ENCODE assay signal across 34 cellular contexts in the genomic region with DNA sequence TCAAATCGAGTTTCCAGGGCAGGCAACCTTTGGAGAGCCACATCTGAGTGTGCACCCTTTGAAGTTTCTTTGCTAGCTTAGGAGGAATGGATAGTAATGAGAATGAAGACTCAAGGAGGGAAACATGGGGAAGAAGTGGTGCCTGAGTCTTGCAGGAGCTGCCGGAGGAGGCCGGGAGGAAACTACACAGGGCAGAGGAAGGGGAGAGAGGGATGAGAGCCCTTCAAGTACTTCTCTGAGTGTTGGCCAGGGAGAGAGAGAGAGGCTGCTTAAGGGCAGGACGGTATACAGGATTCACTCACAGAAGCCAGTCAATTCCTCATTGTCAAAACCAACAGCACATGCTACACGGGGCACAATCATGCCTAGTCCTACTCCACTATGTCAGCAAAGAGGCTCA.
"Had no signal": no experiment of that assay in that cellular context is flagged by ENCODE, and none has a peak within 500 bp of the region (broad histone marks: within the 10 kb centered on the region; RNA-seq: fewer than 3 reads in every experiment).

No MANE protein-coding gene starts in this region.

- H3K27ac ChIP-seq: adrenal gland, body of pancreas, brain microvascular endothelial cell, breast epithelium, cardiac muscle cell, VCaP had no signal

- H3K4me1 ChIP-seq: adrenal gland, body of pancreas, breast epithelium had no signal

- H3K36me3 ChIP-seq: adrenal gland, brain microvascular endothelial cell, breast epithelium, cardiac muscle cell had no signal

- DNase-seq: activated B cell treated with CpG ODN at 0.5 μM for 24 hours; activated CD4-positive, alpha-beta memory T cell treated with anti-CD3 and anti-CD28 coated beads for 36 hours; activated CD4-positive, alpha-beta T cell treated with anti-CD3 and anti-CD28 coated beads for 4 hours; activated CD4-positive, alpha-beta T cell treated with anti-CD3 and anti-CD28 coated beads, Interleukin-2, amount 10 ng/mL, durations not matched to agents 24 days and 14 days; activated CD4-positive, alpha-beta T cell treated with anti-CD3 and anti-CD28 coated beads, Interleukin-2, amount 50 U/mL, for 1 hour; activated CD4-positive, alpha-beta T cell treated with anti-CD3 and anti-CD28 coated beads, Interleukin-2, amount 50 U/mL, for 4 hours; activated CD4-positive, CD25-positive, alpha-beta regulatory T cell treated with anti-CD3 and anti-CD28 coated beads, Interleukin-2, amount 50 U/mL, for 72 hours; activated CD8-positive, alpha-beta memory T cell treated with anti-CD3 and anti-CD28 coated beads, Interleukin-2, amount 50 U/mL, for 4 hours; activated CD8-positive, alpha-beta T cell treated with anti-CD3 and anti-CD28 coated beads for 36 hours; activated effector memory CD4-positive, alpha-beta T cell treated with anti-CD3 and anti-CD28 coated beads, Interleukin-2, amount 50 U/mL, for 16 hours; activated gamma-delta T cell treated with Interleukin-2 at 50 U/mL for 16 hours; activated naive CD4-positive, alpha-beta T cell; activated naive CD4-positive, alpha-beta T cell treated with anti-CD3 and anti-CD28 coated beads for 36 hours; activated naive CD4-positive, alpha-beta T cell treated with anti-CD3 and anti-CD28 coated beads, Interleukin-2, amount 50 U/mL, for 16 hours; activated naive CD8-positive, alpha-beta T cell treated with anti-CD3 and anti-CD28 coated beads for 36 hours; activated T-cell treated with anti-CD3 and anti-CD28 coated beads for 4 hours; activated T-cell treated with anti-CD3 and anti-CD28 coated beads, Interleukin-2, amount 50 U/mL, for 1 hour; activated T-cell treated with anti-CD3 and anti-CD28 coated beads, Interleukin-2, amount 50 U/mL, for 4 hours; activated T-cell treated with anti-CD3 and anti-CD28 coated beads, Interleukin-2, amount 50 U/mL, for 72 hours; adrenal gland; amniotic stem cell; aorta; body of pancreas; brain microvascular endothelial cell; caudate nucleus; cerebellar nuclear complex; T-helper 1 cell; T-helper 2 cell; T-helper 9 cell had no signal

- H3K4me3 ChIP-seq: adrenal gland, body of pancreas, breast epithelium, cardiac muscle cell had no signal

- FAIRE-seq: astrocyte, TTC549 had no signal

- H3K27me3 ChIP-seq: adrenal gland, body of pancreas, breast epithelium, cardiac muscle cell had no signal

- H3K9me3 ChIP-seq: adrenal gland, body of pancreas, breast epithelium had no signal
